ENCODE assay signal across 19 cellular contexts in genomic region chr1:246617768-246618167, GRCh38. TPM values are rescaled to one million over a fixed set of nuclear protein-coding genes. Genes with fewer than 3 reads are reported as not detected.
DNase-seq lines count a peak whose midpoint lies in the region; ATAC-seq and TF ChIP-seq lines count a peak whose summit lies in the region.
"Had no signal": no experiment of that assay in that cellular context is flagged by ENCODE, and none has a peak within 500 bp of the region (broad histone marks: within the 10 kb centered on the region; RNA-seq: fewer than 3 reads in every experiment).

No MANE protein-coding gene starts in this region.

- H3K27me3 ChIP-seq in right cardiac atrium (ENCODE audit: control insufficient read depth, insufficient read depth) (no peaks in the 10 kb centered on the region), rectal smooth muscle tissue (ENCODE audit: control insufficient read depth, insufficient read depth, low read length) (no peaks in the 10 kb centered on the region), neural progenitor cell (no peaks in the 10 kb centered on the region)
- H3K27me3 ChIP-seq: BE2C had no signal

- H3K4me1 ChIP-seq in right cardiac atrium (ENCODE audit: control insufficient read depth, insufficient read depth, low read length) = no peaks in the 10 kb centered on the region
- peaks cover 13% of the 10 kb centered on the region for H3K4me1 ChIP-seq in rectal smooth muscle tissue (ENCODE audit: control insufficient read depth, insufficient read depth, low read length)
- H3K4me1 ChIP-seq in neural progenitor cell = peaks cover 15% of the 10 kb centered on the region
- H3K4me1 ChIP-seq: BE2C had no signal

- no peaks in the 10 kb centered on the region for H3F3A ChIP-seq in neural progenitor cell (ENCODE audit: low read depth)

- WGBS in right cardiac atrium = 74% methylated on average over 3 of the region's 3 CpGs

- no peak overlapping the region for H3K27ac ChIP-seq in right cardiac atrium (ENCODE audit: low read length)
- H3K27ac ChIP-seq in rectal smooth muscle tissue (ENCODE audit: low read depth, low read length) = peak overlapping the region; percentile 73
- H3K27ac ChIP-seq in neural progenitor cell = no peak overlapping the region
- H3K27ac ChIP-seq: HL-60 had no signal

- no peak overlapping the region for H3K9ac ChIP-seq in rectal smooth muscle tissue (ENCODE audit: low read length)
- no peak overlapping the region for H3K9ac ChIP-seq in neural progenitor cell

- peak; percentile 79 for ATAC-seq in Right ventricle myocardium superior (ENCODE audit: poor library complexity)
- peak; percentile 55 to 75 for ATAC-seq in right cardiac atrium
- ATAC-seq in HG03457 (IDR thresholded peaks at IDR 0.05; ENCODE audit: unreplicated experiment) = no peak
- no peak for ATAC-seq in stimulated activated memory B cell treated with anti-CD40 and anti-IgM and Interleukin-4, amounts not matched to agents 10 μg/mL and 1 μg/mL and 100 μg/mL, for 72 hours
- ATAC-seq: naive thymus-derived CD4-positive, alpha-beta T cell had no signal

- no peak for TF ChIP-seq CTCF in neural progenitor cell (IDR thresholded peaks at IDR 0.05)

- H3K9me3 ChIP-seq in right cardiac atrium (ENCODE audit: control insufficient read depth, low read length) = no peaks in the 10 kb centered on the region
- H3K9me3 ChIP-seq in neural progenitor cell (ENCODE audit: low read depth) = no peaks in the 10 kb centered on the region
- H3K9me3 ChIP-seq: BE2C had no signal

- H3K36me3 ChIP-seq in rectal smooth muscle tissue (ENCODE audit: control insufficient read depth, insufficient read depth, low read length) = no peaks in the 10 kb centered on the region
- H3K36me3 ChIP-seq in neural progenitor cell = no peaks in the 10 kb centered on the region

- H3K27me3 Mint-ChIP-seq in neural progenitor cell (ENCODE audit: insufficient read depth, low read depth) = peaks cover 2% of the 10 kb centered on the region
- no peaks in the 10 kb centered on the region for H3K27me3 Mint-ChIP-seq in stimulated activated memory B cell treated with anti-CD40 and anti-IgM and Interleukin-4, amounts not matched to agents 10 μg/mL and 1 μg/mL and 100 μg/mL, for 72 hours
- H3K27me3 Mint-ChIP-seq: activated naive CD4-positive, alpha-beta T cell treated with anti-CD3 and anti-CD28 coated beads, Interleukin-2, amount 10 ng/mL, durations not matched to agents 7 days and 5 days; naive thymus-derived CD4-positive, alpha-beta T cell had no signal

- H3K27ac Mint-ChIP-seq in neural progenitor cell = no peak overlapping the region
- no peak overlapping the region for H3K27ac Mint-ChIP-seq in stimulated activated memory B cell treated with anti-CD40 and anti-IgM and Interleukin-4, amounts not matched to agents 10 μg/mL and 1 μg/mL and 100 μg/mL, for 72 hours
- H3K27ac Mint-ChIP-seq: activated naive CD4-positive, alpha-beta T cell treated with anti-CD3 and anti-CD28 coated beads, Interleukin-2, amount 10 ng/mL, durations not matched to agents 7 days and 5 days had no signal

- H3K9me3 Mint-ChIP-seq in neural progenitor cell = no peaks in the 10 kb centered on the region
- no peaks in the 10 kb centered on the region for H3K9me3 Mint-ChIP-seq in stimulated activated memory B cell treated with anti-CD40 and anti-IgM and Interleukin-4, amounts not matched to agents 10 μg/mL and 1 μg/mL and 100 μg/mL, for 72 hours
- H3K9me3 Mint-ChIP-seq: activated naive CD4-positive, alpha-beta T cell treated with anti-CD3 and anti-CD28 coated beads, Interleukin-2, amount 10 ng/mL, durations not matched to agents 7 days and 5 days; immature natural killer cell; naive thymus-derived CD4-positive, alpha-beta T cell had no signal

- H3K4me3 Mint-ChIP-seq in neural progenitor cell = no peak overlapping the region
- no peak overlapping the region for H3K4me3 Mint-ChIP-seq in stimulated activated memory B cell treated with anti-CD40 and anti-IgM and Interleukin-4, amounts not matched to agents 10 μg/mL and 1 μg/mL and 100 μg/mL, for 72 hours
- H3K4me3 Mint-ChIP-seq: activated naive CD4-positive, alpha-beta T cell treated with anti-CD3 and anti-CD28 coated beads, Interleukin-2, amount 10 ng/mL, durations not matched to agents 7 days and 5 days; immature natural killer cell; naive thymus-derived CD4-positive, alpha-beta T cell had no signal

- H3K4me3 ChIP-seq in right cardiac atrium (ENCODE audit: low read length) (no peak overlapping the region), rectal smooth muscle tissue (ENCODE audit: low read length) (no peak overlapping the region), neural progenitor cell (no peak overlapping the region)

- H3K36me3 Mint-ChIP-seq in neural progenitor cell = peaks cover 8% of the 10 kb centered on the region
- peaks cover 48% of the 10 kb centered on the region for H3K36me3 Mint-ChIP-seq in stimulated activated memory B cell treated with anti-CD40 and anti-IgM and Interleukin-4, amounts not matched to agents 10 μg/mL and 1 μg/mL and 100 μg/mL, for 72 hours

- intact Hi-C loops in Right ventricle myocardium superior (cut with DNase I) (no loop called here), cardiac septum (cut with DNase I) (no loop called here), right cardiac atrium (cut with DNase I) (no loop called here)

- no peak overlapping the region for H3K4me2 ChIP-seq in neural progenitor cell

- H4K20me1 ChIP-seq in neural progenitor cell (ENCODE audit: low read depth) = peaks cover 3% of the 10 kb centered on the region

- no peak for DNase-seq in Right ventricle myocardium superior
- DNase-seq in cardiac septum (ENCODE audit: low spot score) = no peak
- DNase-seq in right cardiac atrium = no peak
- DNase-seq in neural progenitor cell (ENCODE audit: low spot score) = no peak
- no peak for DNase-seq in UCSD-AML1 (lab: John Stamatoyannopoulos, UW; ENCODE audit: unreplicated experiment)
- DNase-seq: activated naive CD4-positive, alpha-beta T cell treated with anti-CD3 and anti-CD28 coated beads, Interleukin-2, amount 10 ng/mL, durations not matched to agents 7 days and 5 days; activated T-cell treated with anti-CD3 and anti-CD28 coated beads, Interleukin-2, amount 50 U/mL, for 48 hours; BE2C; Calu3; immature natural killer cell; naive thymus-derived CD4-positive, alpha-beta T cell; NCI-H510A; RPMI8226; stimulated activated CD4-positive, alpha-beta T cell treated with anti-CD3 and anti-CD28 coated beads, Interleukin-2, amount 100 ng/mL, for 24 hours; stimulated activated naive CD4-positive, alpha-beta T cell had no signal

- H2AFZ ChIP-seq in neural progenitor cell (replicated peaks) = no peak overlapping the region

- peaks cover 12% of the 10 kb centered on the region for H3K4me1 Mint-ChIP-seq in neural progenitor cell
- peaks cover 16% of the 10 kb centered on the region for H3K4me1 Mint-ChIP-seq in stimulated activated memory B cell treated with anti-CD40 and anti-IgM and Interleukin-4, amounts not matched to agents 10 μg/mL and 1 μg/mL and 100 μg/mL, for 72 hours

- H3K79me2 ChIP-seq in neural progenitor cell (ENCODE audit: low read depth) = no peaks in the 10 kb centered on the region

RNA-seq across cellular contexts. Expression of gene CNST, which starts 51.5 kb away (rescaled TPM):
- 21.0 TPM for total RNA-seq in Right ventricle myocardium superior
- total RNA-seq in cardiac septum = 10.9 TPM
- total RNA-seq in right cardiac atrium = 10 to 100 TPM; 18.6 to 32.6 (median 21.4) TPM
- 7.3 TPM for polyA plus RNA-seq in right cardiac atrium
- 15.5 and 25.6 TPM in 2 replicates for total RNA-seq in neural progenitor cell (ENCODE audit: low replicate concordance)

RNA-seq across cellular contexts. Expression of gene TFB2M, which starts 51.7 kb away (rescaled TPM):
- total RNA-seq in Right ventricle myocardium superior (18.6 TPM), cardiac septum (9.6 TPM), right cardiac atrium (10 to 100 TPM in 3 of 4 donors, 1 to 10 TPM in 1; 9.9 to 13.6 (median 10.5) TPM), neural progenitor cell (ENCODE audit: low replicate concordance) (16.4 and 21.1 TPM in 2 replicates)
- polyA plus RNA-seq in right cardiac atrium = 11.5 TPM

Comparison
In these comparisons a context has a peak if more than half of its experiments do, and no peak if none do; other contexts are left out.
1. ATAC-seq: peak in Right ventricle myocardium superior (single experiment) and right cardiac atrium (2 of 2); none in HG03457 (single experiment) and stimulated activated memory B cell treated with anti-CD40 and anti-IgM and Interleukin-4, amounts not matched to agents 10 μg/mL and 1 μg/mL and 100 μg/mL, for 72 hours (single experiment).